Comparison of ENCODE assay signal across 15 cellular contexts in the genomic region with DNA sequence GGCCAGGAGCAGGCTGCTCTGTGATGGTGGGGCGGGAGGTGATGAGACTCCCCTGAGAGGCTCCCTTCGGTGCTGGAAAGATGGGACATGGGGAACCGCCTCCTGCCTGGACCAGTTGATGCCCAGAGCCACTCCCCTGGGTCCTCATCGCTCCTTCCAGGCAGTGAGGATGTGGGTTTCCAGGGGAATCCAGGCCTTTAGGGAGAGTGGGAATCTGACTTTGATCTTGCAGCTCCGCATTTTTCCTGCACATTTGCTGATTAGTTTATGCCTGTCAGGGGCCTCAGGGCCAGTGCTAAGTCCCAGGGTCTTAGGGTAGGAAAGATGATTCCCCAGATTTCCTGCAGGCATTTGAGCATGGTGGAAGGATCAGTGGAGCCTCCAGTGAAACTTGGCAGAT. TPM values are rescaled to one million over a fixed set of nuclear protein-coding genes. Genes with fewer than 3 reads are reported as not detected.
"Had no signal": no experiment of that assay in that cellular context is flagged by ENCODE, and none has a peak within 500 bp of the region (broad histone marks: within the 10 kb centered on the region; RNA-seq: fewer than 3 reads in every experiment).

No MANE protein-coding gene starts in this region.

RNA-seq across cellular contexts. Expression of a gene that starts 18.0 kb away (rescaled TPM):
- total RNA-seq: activated CD4-positive, alpha-beta memory T cell treated with anti-CD3 and anti-CD28 coated beads, Interleukin-2, amount 10 ng/mL, durations not matched to agents 7 days and 5 days; activated CD4-positive, alpha-beta T cell treated with anti-CD3 and anti-CD28 coated beads for 36 hours; activated CD4-positive, alpha-beta T cell treated with anti-CD3 and anti-CD28 coated beads, Interleukin-2, amount 10 ng/mL, durations not matched to agents 7 days and 5 days; activated CD8-positive, alpha-beta memory T cell treated with anti-CD3 and anti-CD28 coated beads, Interleukin-2, amount 10 ng/mL, durations not matched to agents 7 days and 5 days; activated CD8-positive, alpha-beta T cell treated with anti-CD3 and anti-CD28 coated beads, Interleukin-2, amount 10 ng/mL, durations not matched to agents 7 days and 5 days; activated naive CD8-positive, alpha-beta T cell treated with anti-CD3 and anti-CD28 coated beads, Interleukin-2, amount 10 ng/mL, durations not matched to agents 7 days and 5 days; activated T-helper 2 cell treated with anti-CD3 and anti-CD28 coated beads, Interferon-gamma antibody, Interleukin-2, Interleukin-4, amounts not matched to agents 10 μg/mL and 5 μg/mL and 100 μg/mL, durations not matched to agents 14 hours and 24 hours and 36 hours; ascending aorta; cardiac septum; cerebellum; T-helper 1 cell treated with Interleukin-12 subunit alpha and Interleukin-12 subunit beta and Interleukin-4 antibody, amounts not matched to agents 30 ng/mL and 1 ng/mL, for 36 hours; T-helper 17 cell; T-helper 2 cell treated with Interferon-gamma antibody and Interleukin-4, amounts not matched to agents 100 ng/mL and 5 ng/mL, for 36 hours; WTC11 had no signal
- polyA plus RNA-seq: adipose tissue had no signal
